24 cellular contexts compared by ENCODE assay signal in the genomic region with DNA sequence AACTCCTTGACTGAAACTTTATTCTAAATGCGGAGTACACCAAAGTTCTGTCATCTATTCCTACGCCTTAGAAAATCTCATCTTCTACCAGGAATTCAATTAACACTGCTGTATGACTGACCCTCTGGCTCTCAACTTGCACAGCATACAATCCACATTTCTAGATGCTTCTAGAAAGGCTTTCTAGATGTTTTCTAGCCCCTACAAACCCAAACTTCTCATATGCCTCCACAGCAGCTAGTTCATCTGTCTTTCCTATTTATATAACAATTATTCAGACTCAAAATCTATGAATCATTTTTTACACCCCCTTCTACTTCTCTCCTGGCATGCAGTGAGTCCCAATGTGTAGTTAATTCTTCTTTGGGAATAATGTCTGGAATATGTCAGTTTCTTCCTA.
"Had no signal": no experiment of that assay in that cellular context is flagged by ENCODE, and none has a peak within 500 bp of the region (broad histone marks: within the 10 kb centered on the region; RNA-seq: fewer than 3 reads in every experiment).

No MANE protein-coding gene starts in this region.

- H3K27ac ChIP-seq: ascending aorta, esophagus squamous epithelium, foreskin keratinocyte, hepatocyte, neutrophil, parathyroid adenoma, vagina had no signal

- H3K9me3 ChIP-seq: ascending aorta, esophagus squamous epithelium, neutrophil, vagina had no signal

- H3K27me3 Mint-ChIP-seq: activated B cell treated with CpG ODN at 0.5 μM for 24 hours; activated CD4-positive, alpha-beta memory T cell treated with anti-CD3 and anti-CD28 coated beads, Interleukin-2, amount 10 ng/mL, durations not matched to agents 7 days and 5 days; activated naive CD4-positive, alpha-beta T cell treated with anti-CD3 and anti-CD28 coated beads, Interleukin-2, amount 10 ng/mL, durations not matched to agents 7 days and 5 days; activated T-cell treated with anti-CD3 and anti-CD28 coated beads, Interleukin-2, amount 50 U/mL, for 24 hours; natural killer cell treated with Interleukin-12 subunit alpha and Interleukin-12 subunit beta and Interleukin-15 and Interleukin-18, amount 100 ng/mL, for 72 hours; stimulated activated naive CD8-positive, alpha-beta T cell treated with anti-CD3 and anti-CD28 coated beads, Interleukin-15, amount 100 ng/mL, for 72 hours; T-cell had no signal

- H3K4me3 ChIP-seq: ascending aorta, esophagus squamous epithelium, hepatocyte, lung, vagina had no signal

- H3K4me1 ChIP-seq: ascending aorta, parathyroid adenoma, vagina had no signal

- H3K27ac Mint-ChIP-seq: activated B cell treated with CpG ODN at 0.5 μM for 24 hours; activated CD4-positive, alpha-beta memory T cell treated with anti-CD3 and anti-CD28 coated beads, Interleukin-2, amount 10 ng/mL, durations not matched to agents 7 days and 5 days; activated naive CD4-positive, alpha-beta T cell treated with anti-CD3 and anti-CD28 coated beads, Interleukin-2, amount 10 ng/mL, durations not matched to agents 7 days and 5 days; activated T-cell treated with anti-CD3 and anti-CD28 coated beads, Interleukin-2, amount 50 U/mL, for 24 hours; mesothelial cell of epicardium; natural killer cell treated with Interleukin-12 subunit alpha and Interleukin-12 subunit beta and Interleukin-15 and Interleukin-18, amount 100 ng/mL, for 72 hours had no signal

- H3K9ac ChIP-seq: parathyroid adenoma had no signal

- H3K4me2 ChIP-seq: hepatocyte had no signal

- H3K27me3 ChIP-seq: ascending aorta, esophagus squamous epithelium, foreskin keratinocyte, hepatocyte, neutrophil, vagina had no signal

- H3K36me3 ChIP-seq: vagina had no signal

- DNase-seq: activated B cell treated with CpG ODN at 0.5 μM for 24 hours; activated CD4-positive, alpha-beta memory T cell treated with anti-CD3 and anti-CD28 coated beads, Interleukin-2, amount 10 ng/mL, durations not matched to agents 7 days and 5 days; activated CD4-positive, alpha-beta T cell treated with anti-CD3 and anti-CD28 coated beads for 4 hours; activated effector memory CD4-positive, alpha-beta T cell treated with Interleukin-2 at 50 U/mL for 16 hours; activated naive CD4-positive, alpha-beta T cell treated with anti-CD3 and anti-CD28 coated beads, Interleukin-2, amount 10 ng/mL, durations not matched to agents 7 days and 5 days; activated T-cell treated with anti-CD3 and anti-CD28 coated beads, Interleukin-2, amount 50 U/mL, for 24 hours; cerebellar nuclear complex; effector CD4-positive, alpha-beta T cell; esophagus squamous epithelium; foreskin keratinocyte; islet precursor cell; stimulated activated CD4-positive, alpha-beta T cell treated with anti-CD3 and anti-CD28 coated beads, Interleukin-12 subunit alpha, Interleukin-12 subunit beta, amount 100 ng/mL, for 4 hours; stimulated activated CD4-positive, alpha-beta T cell treated with anti-CD3 and anti-CD28 coated beads, Interleukin-1b, Interleukin-23, amount 100 ng/mL, for 48 hours; stimulated activated naive CD8-positive, alpha-beta T cell treated with anti-CD3 and anti-CD28 coated beads, Interleukin-15, amount 100 ng/mL, for 72 hours; T-cell; trophoblast cell had no signal

- H3K9me3 Mint-ChIP-seq: activated B cell treated with CpG ODN at 0.5 μM for 24 hours; activated CD4-positive, alpha-beta memory T cell treated with anti-CD3 and anti-CD28 coated beads, Interleukin-2, amount 10 ng/mL, durations not matched to agents 7 days and 5 days; activated naive CD4-positive, alpha-beta T cell treated with anti-CD3 and anti-CD28 coated beads, Interleukin-2, amount 10 ng/mL, durations not matched to agents 7 days and 5 days; activated T-cell treated with anti-CD3 and anti-CD28 coated beads, Interleukin-2, amount 50 U/mL, for 24 hours; mesothelial cell of epicardium; natural killer cell treated with Interleukin-12 subunit alpha and Interleukin-12 subunit beta and Interleukin-15 and Interleukin-18, amount 100 ng/mL, for 72 hours; stimulated activated naive CD8-positive, alpha-beta T cell treated with anti-CD3 and anti-CD28 coated beads, Interleukin-15, amount 100 ng/mL, for 72 hours; T-cell had no signal

- H2AFZ ChIP-seq: hepatocyte, parathyroid adenoma had no signal

- ATAC-seq: foreskin keratinocyte; natural killer cell treated with Interleukin-12 subunit alpha and Interleukin-12 subunit beta and Interleukin-15 and Interleukin-18, amount 100 ng/mL, for 72 hours; stimulated activated naive CD8-positive, alpha-beta T cell treated with anti-CD3 and anti-CD28 coated beads, Interleukin-15, amount 100 ng/mL, for 72 hours; T-cell had no signal

- H3K4me3 Mint-ChIP-seq: activated B cell treated with CpG ODN at 0.5 μM for 24 hours; activated CD4-positive, alpha-beta memory T cell treated with anti-CD3 and anti-CD28 coated beads, Interleukin-2, amount 10 ng/mL, durations not matched to agents 7 days and 5 days; activated naive CD4-positive, alpha-beta T cell treated with anti-CD3 and anti-CD28 coated beads, Interleukin-2, amount 10 ng/mL, durations not matched to agents 7 days and 5 days; activated T-cell treated with anti-CD3 and anti-CD28 coated beads, Interleukin-2, amount 50 U/mL, for 24 hours; mesothelial cell of epicardium; natural killer cell treated with Interleukin-12 subunit alpha and Interleukin-12 subunit beta and Interleukin-15 and Interleukin-18, amount 100 ng/mL, for 72 hours; stimulated activated naive CD8-positive, alpha-beta T cell treated with anti-CD3 and anti-CD28 coated beads, Interleukin-15, amount 100 ng/mL, for 72 hours; T-cell had no signal
